In the genomic region with DNA sequence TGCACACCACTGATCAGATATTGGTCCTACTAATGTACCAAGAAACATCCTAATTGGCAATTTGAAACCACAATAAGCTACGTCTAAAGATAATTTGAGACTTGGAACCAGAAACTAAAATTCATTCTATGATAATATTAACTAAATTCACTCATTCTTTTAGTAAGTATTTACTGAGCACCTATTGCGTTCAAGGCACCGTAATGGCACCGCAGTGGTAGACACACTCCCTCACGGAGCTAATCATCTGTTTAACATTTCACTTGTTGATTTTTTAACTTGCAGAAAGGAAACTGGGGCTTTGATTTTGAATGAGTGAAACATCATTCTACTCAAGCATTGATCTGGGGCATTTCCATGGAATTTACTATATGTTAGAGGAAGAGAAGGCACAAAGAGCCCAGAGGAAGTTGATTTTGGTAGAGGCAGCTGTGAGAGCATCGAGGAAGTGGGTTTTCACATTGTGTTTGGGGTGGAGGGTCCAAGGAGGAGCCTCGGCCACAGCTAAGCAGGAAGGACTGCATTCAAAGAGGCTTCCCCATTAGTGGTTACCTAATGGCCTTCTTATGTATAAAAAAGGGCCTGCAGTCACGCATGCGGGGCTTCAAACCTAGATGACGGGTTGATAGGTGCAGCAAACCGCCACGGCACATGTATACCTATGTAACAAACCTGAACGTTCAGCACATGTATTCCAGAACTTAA, we compare ENCODE assay signal across 8 cellular contexts. TPM values are rescaled to one million over a fixed set of nuclear protein-coding genes. Genes with fewer than 3 reads are reported as not detected.
DNase-seq lines count a peak whose midpoint lies in the region; ATAC-seq, FAIRE-seq and TF ChIP-seq lines count a peak whose summit lies in the region.

No MANE protein-coding gene starts in this region.

- no peak for ATAC-seq in A549
- no peak for ATAC-seq in right cardiac atrium
- no peak for ATAC-seq in GM19328 (IDR thresholded peaks at IDR 0.05; ENCODE audit: unreplicated experiment)
- ATAC-seq in HG02870 (IDR thresholded peaks at IDR 0.05; ENCODE audit: unreplicated experiment) = no peak

- peak overlapping the region; percentile 79 for H3K4me3 Mint-ChIP-seq in activated CD4-positive, alpha-beta T cell treated with anti-CD3 and anti-CD28 coated beads, Interleukin-2, amount 10 ng/mL, durations not matched to agents 24 days and 14 days

- intact Hi-C loops in activated CD4-positive, alpha-beta T cell treated with anti-CD3 and anti-CD28 coated beads, Interleukin-2, amount 10 ng/mL, durations not matched to agents 24 days and 14 days (cut with micrococcal nuclease) = loop anchor here (5.0 to 10.0 kb wide), 2 partner anchors 335 to 458 kb away; partner anchors contain the start of gene FAM78A
- intact Hi-C loops in right cardiac atrium (cut with DNase I) = loop anchor here in 1 of 4 donors (10.0 kb wide), 1 partner anchor 58 kb away; no protein-coding TSS in a partner anchor

- no peak for TF ChIP-seq RAD21 in A549 (conservative IDR thresholded peaks at IDR 0.05 in 1 of 2, IDR thresholded peaks at IDR 0.05 in 1 of 2)

- H3K9me3 ChIP-seq in A549 = no peaks in the 10 kb centered on the region
- H3K9me3 ChIP-seq in HEK293 (ENCODE audit: control insufficient read depth, insufficient read depth, low read depth, low read length) = no peaks in the 10 kb centered on the region
- H3K9me3 ChIP-seq in right cardiac atrium (ENCODE audit: control insufficient read depth, low read length) = no peaks in the 10 kb centered on the region

- H3K4me1 Mint-ChIP-seq in activated CD4-positive, alpha-beta T cell treated with anti-CD3 and anti-CD28 coated beads, Interleukin-2, amount 10 ng/mL, durations not matched to agents 24 days and 14 days = peaks cover 85% of the 10 kb centered on the region

- 90% methylated on average over 13 of the region's 13 CpGs for WGBS in A549 (ENCODE audit: missing lambda C conversion rate)
- WGBS in right cardiac atrium = 71% methylated on average over 13 of the region's 13 CpGs

- H3K27ac ChIP-seq in A549 (peak overlapping the region; percentile 67 to 79), HEK293 (ENCODE audit: extremely low read depth, low read depth, low read length) (no peak overlapping the region), right cardiac atrium (ENCODE audit: low read length) (peak overlapping the region; percentile 17)

- TF ChIP-seq CTCF in A549 (IDR thresholded peaks at IDR 0.05) = no peak
- TF ChIP-seq CTCF in HEK293 (tag by site-specific recombination; IDR thresholded peaks at IDR 0.05) = no peak

- H3K27me3 Mint-ChIP-seq in activated CD4-positive, alpha-beta T cell treated with anti-CD3 and anti-CD28 coated beads, Interleukin-2, amount 10 ng/mL, durations not matched to agents 24 days and 14 days = no peaks in the 10 kb centered on the region

- no peaks in the 10 kb centered on the region for H3K9me3 Mint-ChIP-seq in activated CD4-positive, alpha-beta T cell treated with anti-CD3 and anti-CD28 coated beads, Interleukin-2, amount 10 ng/mL, durations not matched to agents 24 days and 14 days

- peak overlapping the region; percentile 75 for H3K4me2 ChIP-seq in A549

- DNase-seq in A549 (ENCODE audit: low read depth in 1 of 2, low spot score in 1 of 2) = no peak
- DNase-seq in activated CD4-positive, alpha-beta T cell treated with anti-CD3 and anti-CD28 coated beads, Interleukin-2, amount 10 ng/mL, durations not matched to agents 24 days and 14 days = peak; percentile 87
- DNase-seq in right cardiac atrium = peak in 1 of 3 donors; percentile 64
- no peak for DNase-seq in NCI-H82 (lab: John Stamatoyannopoulos, UW)
- DNase-seq in foreskin melanocyte = no peak

- POLR2A ChIA-PET in A549 (lab: Yijun Ruan, JAX) (interaction anchor here (0.6 to 1.2 kb wide), 2 partner anchors 141 to 902 kb away, joined by 3 read pairs; no protein-coding TSS in a partner anchor), HEK293 (lab: Yijun Ruan, JAX) (interaction anchor here (0.8 to 3.1 kb wide), 3 partner anchors 14 to 108 kb away, joined by 3 to 14 read pairs (median 4); no protein-coding TSS in a partner anchor)

- peaks cover 38% of the 10 kb centered on the region for H3K36me3 Mint-ChIP-seq in activated CD4-positive, alpha-beta T cell treated with anti-CD3 and anti-CD28 coated beads, Interleukin-2, amount 10 ng/mL, durations not matched to agents 24 days and 14 days (ENCODE audit: low read depth)

- H3K4me1 ChIP-seq in A549 = peaks cover 82% of the 10 kb centered on the region
- H3K4me1 ChIP-seq in HEK293 (ENCODE audit: control insufficient read depth, insufficient read depth, low read length) = peaks cover 37% of the 10 kb centered on the region
- H3K4me1 ChIP-seq in right cardiac atrium (ENCODE audit: control insufficient read depth, insufficient read depth, low read length) = peaks cover 31% of the 10 kb centered on the region

- no peaks in the 10 kb centered on the region for H3K36me3 ChIP-seq in HEK293 (ENCODE audit: control insufficient read depth in 2 of 2, insufficient read depth in 1 of 2, low read length in 2 of 2)

- H3K27ac Mint-ChIP-seq in activated CD4-positive, alpha-beta T cell treated with anti-CD3 and anti-CD28 coated beads, Interleukin-2, amount 10 ng/mL, durations not matched to agents 24 days and 14 days = peak overlapping the region; percentile 93

- H3K27me3 ChIP-seq in right cardiac atrium (ENCODE audit: control insufficient read depth, insufficient read depth) = no peaks in the 10 kb centered on the region

- TF ChIP-seq EP300 in A549 (IDR thresholded peaks at IDR 0.05) = no peak

- H3K4me3 ChIP-seq in A549 (no peak overlapping the region), HEK293 (ENCODE audit: low read depth, low read length) (no peak overlapping the region), right cardiac atrium (ENCODE audit: low read length) (no peak overlapping the region)

- CTCF ChIA-PET in A549 (lab: Yijun Ruan, JAX) (interaction anchor here (0.8 to 25.4 kb wide), 8 partner anchors 10 to 520 kb away, joined by 4 to 737 read pairs (median 4); no protein-coding TSS in a partner anchor), HEK293 (lab: Yijun Ruan, JAX) (interaction anchor here (0.7 to 2.7 kb wide), 7 partner anchors 10 to 141 kb away, joined by 3 to 13 read pairs (median 5); no protein-coding TSS in a partner anchor)

- TF ChIP-seq POLR2A in A549 (IDR thresholded peaks at IDR 0.05; ENCODE audit: low read length) = no peak

- no peak for FAIRE-seq in A549 (lab: Jason Lieb, UNC)

TF ChIP-seq in A549, 52 proteins besides CTCF, POLR2A, EP300 and RAD21 (continues in another document):
- TF ChIP-seq GATA3 (IDR thresholded peaks at IDR 0.05; ENCODE audit: borderline replicate concordance) (no peak), MAZ (IDR thresholded peaks at IDR 0.05; ENCODE audit: borderline replicate concordance, low read depth, low read length) (no peak), HEYL (CRISPR knock-in tag; IDR thresholded peaks at IDR 0.05) (no peak), EHMT2 (IDR thresholded peaks at IDR 0.05; ENCODE audit: low read depth) (no peak), RNF2 (IDR thresholded peaks at IDR 0.05; ENCODE audit: borderline replicate concordance, low read depth) (no peak), RCOR1 (IDR thresholded peaks at IDR 0.05; ENCODE audit: low read depth, low read length) (no peak)

TF ChIP-seq in HEK293, 187 proteins besides CTCF, POLR2A, EP300 and RAD21:
- no peak for TF ChIP-seq ZNF302 (tag by site-specific recombination; IDR thresholded peaks at IDR 0.05; ENCODE audit: low read depth)
- TF ChIP-seq ZNF664 (tag by site-specific recombination; IDR thresholded peaks at IDR 0.05) = peak; percentile 65
- no peak for TF ChIP-seq ZNF148 (tag by site-specific recombination; IDR thresholded peaks at IDR 0.05; ENCODE audit: borderline replicate concordance)
- 0 out of 2 replicates have a peak, but pooled peaks have one; percentile 31 for TF ChIP-seq SCRT2 (tag by site-specific recombination; IDR thresholded peaks at IDR 0.05)
- TF ChIP-seq ZNF175 (tag by site-specific recombination; IDR thresholded peaks at IDR 0.05) = no peak

RNA-seq across cellular contexts. Expression of gene RAPGEF1, which starts 7.1 kb away (rescaled TPM):
- polyA plus RNA-seq in A549 (2011; rRNA removed) (27.7 and 32.5 TPM in 2 replicates), A549 (2017; fragmentation: RNase III; extraction: RNeasy Plus Mini Kit Qiagen cat#74134 plus additional on column Dnase treatment) (20.6 to 21.7 TPM (median 21.6 TPM) in 3 replicates), right cardiac atrium (58.5 TPM)
- polyA plus RNA-seq in A549 (2012; cell fraction: cytosol; rRNA removed) = 21.8 and 26.8 TPM in 2 replicates
- 38.6 and 40.1 TPM in 2 replicates for polyA plus RNA-seq in A549 (2012; cell fraction: nucleus; rRNA removed)
- polyA minus RNA-seq in A549 (2011; rRNA and poly(A)+ RNA removed) = 31.3 and 33.3 TPM in 2 replicates
- 150 and 153 TPM in 2 replicates for total RNA-seq in activated CD4-positive, alpha-beta T cell treated with anti-CD3 and anti-CD28 coated beads, Interleukin-2, amount 10 ng/mL, durations not matched to agents 24 days and 14 days
- 100 to 1,000 TPM in 1 of 4 donors, 10 to 100 TPM in 3; 82.3 to 100 (median 93.0) TPM for total RNA-seq in right cardiac atrium
